Comparison of ENCODE assay signal across 26 cellular contexts in the genomic region with DNA sequence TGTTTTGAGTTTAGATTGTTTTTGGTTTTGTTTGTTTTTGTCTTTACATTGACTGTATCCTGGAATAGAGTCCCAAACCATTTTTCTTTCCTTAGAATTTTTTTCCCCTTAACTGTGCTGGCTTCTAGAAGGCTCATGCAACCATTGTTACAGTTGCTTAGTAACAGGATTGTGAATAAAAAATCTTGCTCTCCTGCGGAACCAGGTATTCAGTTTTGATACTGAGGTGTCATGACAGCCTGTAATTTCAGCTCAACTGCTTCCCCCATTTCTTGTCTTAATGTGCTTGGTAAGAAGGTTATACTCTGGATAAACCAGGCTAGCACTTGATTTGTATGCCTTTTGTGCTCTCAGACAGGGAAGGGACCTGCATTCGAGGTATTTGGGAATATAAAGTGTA. TPM values are rescaled to one million over a fixed set of nuclear protein-coding genes. Genes with fewer than 3 reads are reported as not detected.
DNase-seq lines count a peak whose midpoint lies in the region; ATAC-seq lines count a peak whose summit lies in the region.
"Had no signal": no experiment of that assay in that cellular context is flagged by ENCODE, and none has a peak within 500 bp of the region (broad histone marks: within the 10 kb centered on the region; RNA-seq: fewer than 3 reads in every experiment).

No MANE protein-coding gene starts in this region.

- peak overlapping the region in 3 of 5 donors; percentile 26 to 40 (median 28) for H3K4me3 Mint-ChIP-seq in immature natural killer cell
- H3K4me3 Mint-ChIP-seq: dendritic cell treated with granulocyte-macrophage colony-stimulating factor and Interleukin-4, amounts not matched to agents 40 ng/mL and 50 ng/mL, for 4 days; stimulated activated memory B cell treated with anti-CD40 and anti-IgM and Interleukin-4, amounts not matched to agents 10 μg/mL and 1 μg/mL and 100 μg/mL, for 72 hours had no signal

- H3K27ac ChIP-seq in ACC112 (ENCODE audit: low read depth, low read length): no peak overlapping the region
- H3K27ac ChIP-seq: esophagus muscularis mucosa had no signal

- H3K27me3 Mint-ChIP-seq in immature natural killer cell (ENCODE audit: low read depth in 3 of 3): peaks cover 0 to 1% (median 0%) of the 10 kb centered on the region in 3 donors
- H3K27me3 Mint-ChIP-seq: dendritic cell treated with granulocyte-macrophage colony-stimulating factor and Interleukin-4, amounts not matched to agents 40 ng/mL and 50 ng/mL, for 4 days; natural killer cell treated with Interleukin-12 subunit alpha and Interleukin-12 subunit beta and Interleukin-15 and Interleukin-18, amount 100 ng/mL, for 72 hours; stimulated activated memory B cell treated with anti-CD40 and anti-IgM and Interleukin-4, amounts not matched to agents 10 μg/mL and 1 μg/mL and 100 μg/mL, for 72 hours; T-helper 17 cell had no signal

- peaks cover 7% of the 10 kb centered on the region for H3K4me1 ChIP-seq in ACC112 (ENCODE audit: control insufficient read depth, insufficient read depth, low read length, unreplicated experiment)

- no peaks in the 10 kb centered on the region for H3K9me3 Mint-ChIP-seq in immature natural killer cell
- H3K9me3 Mint-ChIP-seq: natural killer cell treated with Interleukin-12 subunit alpha and Interleukin-12 subunit beta and Interleukin-15 and Interleukin-18, amount 100 ng/mL, for 72 hours had no signal

- 0 out of 2 replicates have a peak overlapping the region, but pooled peaks have one; percentile 22 for H3K4me3 ChIP-seq in ACC112 (ENCODE audit: low read depth, low read length)
- H3K4me3 ChIP-seq: esophagus muscularis mucosa, transverse colon had no signal

- peak; percentile 8 for DNase-seq in DMS153 treated with DMSO at 0.1 percent for 48 hours (lab: John Stamatoyannopoulos, UW; ENCODE audit: unreplicated experiment)
- DNase-seq in NCI-H69 (lab: John Stamatoyannopoulos, UW): peak; percentile 51
- no peak for DNase-seq in immature natural killer cell
- no peak for DNase-seq in 8988T
- no peak for DNase-seq in Kasumi-1 (lab: John Stamatoyannopoulos, UW)
- DNase-seq in iPS-NIHi11 (ENCODE audit: low spot score): no peak
- DNase-seq in left lobe of liver (ENCODE audit: low spot score): no peak
- DNase-seq: activated naive CD4-positive, alpha-beta T cell; activated T-cell treated with anti-CD3 and anti-CD28 coated beads for 4 hours; C1 segment of cervical spinal cord; DMS53; HCEC 1CT; KG1; mesenchymal stem cell; NCI-H1105 treated with DMSO at 0.1 percent for 48 hours; NCI-H446; Right ventricle myocardium superior; stimulated activated CD4-positive, alpha-beta T cell treated with anti-CD3 and anti-CD28 coated beads, Interleukin-12 subunit alpha, Interleukin-12 subunit beta, amount 100 ng/mL, for 4 hours; T-helper 17 cell; transverse colon had no signal

- peaks cover 17% of the 10 kb centered on the region in 2 donors for H3K4me1 Mint-ChIP-seq in immature natural killer cell

- H3K79me2 ChIP-seq in ACC112 (ENCODE audit: control insufficient read depth, insufficient read depth, low read length, unreplicated experiment): no peaks in the 10 kb centered on the region

- no peak overlapping the region for H2AFZ ChIP-seq in ACC112 (ENCODE audit: low read length, unreplicated experiment)

- ATAC-seq in left lobe of liver: no peak
- ATAC-seq: activated CD4-positive, CD25-positive, alpha-beta regulatory T cell treated with anti-CD3 and anti-CD28 coated beads, Interleukin-2, amount 50 U/mL, for 24 hours; natural killer cell treated with Interleukin-12 subunit alpha and Interleukin-12 subunit beta and Interleukin-15 and Interleukin-18, amount 100 ng/mL, for 72 hours; stimulated activated memory B cell treated with anti-CD40 and anti-IgM and Interleukin-4, amounts not matched to agents 10 μg/mL and 1 μg/mL and 100 μg/mL, for 72 hours; T-helper 17 cell had no signal

- peaks cover 6% of the 10 kb centered on the region; the same call in 1 of the 2 replicates for H3K36me3 ChIP-seq in ACC112 (ENCODE audit: insufficient read depth, low read length)
- H3K36me3 ChIP-seq: transverse colon had no signal

- H3K27me3 ChIP-seq in ACC112 (ENCODE audit: insufficient read depth, low read length): no peaks in the 10 kb centered on the region
- H3K27me3 ChIP-seq: esophagus muscularis mucosa, transverse colon had no signal

- H3K27ac Mint-ChIP-seq in immature natural killer cell: no peak overlapping the region
- H3K27ac Mint-ChIP-seq: dendritic cell treated with granulocyte-macrophage colony-stimulating factor and Interleukin-4, amounts not matched to agents 40 ng/mL and 50 ng/mL, for 4 days; natural killer cell treated with Interleukin-12 subunit alpha and Interleukin-12 subunit beta and Interleukin-15 and Interleukin-18, amount 100 ng/mL, for 72 hours; stimulated activated memory B cell treated with anti-CD40 and anti-IgM and Interleukin-4, amounts not matched to agents 10 μg/mL and 1 μg/mL and 100 μg/mL, for 72 hours; T-helper 17 cell had no signal

- peaks cover 15 to 20% (median 19%) of the 10 kb centered on the region in 3 donors for H3K36me3 Mint-ChIP-seq in immature natural killer cell
- H3K36me3 Mint-ChIP-seq: natural killer cell treated with Interleukin-12 subunit alpha and Interleukin-12 subunit beta and Interleukin-15 and Interleukin-18, amount 100 ng/mL, for 72 hours had no signal

RNA-seq across cellular contexts. Expression of gene FOCAD, which starts 42.1 kb away (rescaled TPM):
- polyA plus RNA-seq in immature natural killer cell: 10 to 100 TPM in 2 of 3 donors, 1 to 10 TPM in 1; 9.1 to 18.5 (median 13.9) TPM
- total RNA-seq in left lobe of liver: 7.5 TPM

Comparison
In these comparisons a context has a peak if more than half of its experiments do, and no peak if none do; other contexts are left out.
1. DNase-seq: peak in DMS153 treated with DMSO at 0.1 percent for 48 hours (single experiment) and NCI-H69 (single experiment); none in immature natural killer cell (0 of 3), 8988T (single experiment), Kasumi-1 (0 of 2), iPS-NIHi11 (single experiment) and left lobe of liver (single experiment).